Comparison of ENCODE assay signal across 23 cellular contexts in genomic region chr2:135048122-135048521, GRCh38. TPM values are rescaled to one million over a fixed set of nuclear protein-coding genes. Genes with fewer than 3 reads are reported as not detected.
"Had no signal": no experiment of that assay in that cellular context is flagged by ENCODE, and none has a peak within 500 bp of the region (broad histone marks: within the 10 kb centered on the region; RNA-seq: fewer than 3 reads in every experiment).

No MANE protein-coding gene starts in this region.

- H3K27ac ChIP-seq: HL-60, SJSA1, SK-N-MC had no signal

- DNase-seq: Karpas-422, KG1, MG63, NCI-H1092 treated with DMSO at 0.1 percent for 48 hours, NCI-H1436, NCI-H187, NCI-H2029, NCI-H2081 treated with DMSO at 0.1 percent for 48 hours, NCI-H2171, NCI-H226, NCI-H446, NCI-H510A, NCI-H524 treated with DMSO at 0.1 percent for 48 hours, NCI-H69, NCI-H774, Right ventricle myocardium superior, RPMI8226, SIG-M5 had no signal

- H3K9me3 ChIP-seq: MG63, SJSA1 had no signal

- H3K4me3 ChIP-seq: MG63, SJSA1, SK-N-MC had no signal

- FAIRE-seq: HTR-8/SVneo, RCC 7860 had no signal

RNA-seq across cellular contexts. Expression of gene MAP3K19, which starts 0.9 kb away (rescaled TPM):
- total RNA-seq: Right ventricle myocardium superior had no signal
